In the genomic region with DNA sequence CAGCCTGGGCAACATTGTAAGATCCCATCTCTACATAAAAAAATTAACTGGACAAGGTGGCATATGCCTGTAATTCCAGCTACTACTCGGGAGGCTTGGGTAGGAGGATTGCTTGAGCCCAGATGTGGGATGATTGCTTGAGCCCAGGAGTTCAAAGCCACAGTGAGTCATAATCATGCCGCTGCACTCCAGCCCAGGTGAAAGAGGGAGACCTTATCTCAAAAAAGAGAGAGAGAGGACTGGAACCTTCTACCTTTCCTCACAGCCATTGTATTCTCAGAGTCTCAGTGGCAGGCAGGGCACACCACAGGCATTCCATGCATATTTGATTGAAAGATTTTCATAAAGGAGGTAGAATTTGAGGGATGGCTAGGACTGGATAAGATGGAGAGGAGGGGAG, we compare ENCODE assay signal across 22 cellular contexts.
DNase-seq lines count a peak whose midpoint lies in the region; ATAC-seq and TF ChIP-seq lines count a peak whose summit lies in the region.
"Had no signal": no experiment of that assay in that cellular context is flagged by ENCODE, and none has a peak within 500 bp of the region (broad histone marks: within the 10 kb centered on the region; RNA-seq: fewer than 3 reads in every experiment).

No MANE protein-coding gene starts in this region.

- in situ Hi-C loops in Panc1 (cut with HindIII; ENCODE audit: low pct_unique_long_range_greater_than_20kb, low sequenced_read_pairs): no loop called here

- POLR2A ChIA-PET in HCT116 (lab: Charles Lee): no interaction called here
- POLR2A ChIA-PET in Panc1 (lab: Charles Lee): no interaction called here

- H3K9me3 ChIP-seq in HCT116 (ENCODE audit: control insufficient read depth in 1 of 2, insufficient read depth in 1 of 2, low read depth in 1 of 2, low read length in 2 of 2): no peaks in the 10 kb centered on the region
- H3K9me3 ChIP-seq in Panc1 (ENCODE audit: control insufficient read depth, insufficient read depth, low read depth, low read length): no peaks in the 10 kb centered on the region
- no peaks in the 10 kb centered on the region for H3K9me3 ChIP-seq in left lung
- no peaks in the 10 kb centered on the region for H3K9me3 ChIP-seq in upper lobe of right lung
- H3K9me3 ChIP-seq: BLaER1, Peyer's patch had no signal

- H3K9me2 ChIP-seq in HCT116 (ENCODE audit: insufficient read depth): no peaks in the 10 kb centered on the region

- RAD21 ChIA-PET in HCT116 (lab: Charles Lee; ENCODE audit: low non-redundant PET in 1 of 2, low total read pairs in 2 of 2, uncharacterized antibody in 2 of 2, unreplicated experiment in 2 of 2): no interaction called here

- H3K79me2 ChIP-seq in HCT116 (ENCODE audit: insufficient read depth, low read length): no peaks in the 10 kb centered on the region

- no peaks in the 10 kb centered on the region for H3K27me3 ChIP-seq in HCT116 (ENCODE audit: insufficient read depth, low read length)
- no peaks in the 10 kb centered on the region for H3K27me3 ChIP-seq in Panc1 (ENCODE audit: control insufficient read depth, insufficient read depth, low read length)
- no peaks in the 10 kb centered on the region for H3K27me3 ChIP-seq in left lung
- H3K27me3 ChIP-seq in upper lobe of right lung: no peaks in the 10 kb centered on the region
- H3K27me3 ChIP-seq: BLaER1, Peyer's patch had no signal

- no peak for DNase-seq in HCT116 (ENCODE audit: low read depth, low spot score)
- no peak for DNase-seq in Panc1 (ENCODE audit: low read depth, low spot score)
- no peak for DNase-seq in left lung
- no peak for DNase-seq in upper lobe of right lung
- DNase-seq in occipital lobe (lab: John Stamatoyannopoulos, UW): no peak
- no peak for DNase-seq in HCEC 1CT
- DNase-seq: CD4-positive, alpha-beta T cell; Kasumi-1; MV-4-11; NCI-H1105; NCI-H1436 treated with DMSO at 0.1 percent for 48 hours; NCI-H187 treated with DMSO at 0.1 percent for 48 hours; NCI-H2107; NCI-H446; NCI-H524 treated with DMSO at 0.1 percent for 48 hours; Peyer's patch; SIG-M5 had no signal

- no peak for TF ChIP-seq RAD21 in HCT116 (IDR thresholded peaks at IDR 0.05; ENCODE audit: low read depth)

- CTCF ChIA-PET in HCT116 (lab: Charles Lee) (no interaction called here), Panc1 (lab: Charles Lee) (no interaction called here)

- H3K4me1 ChIP-seq in HCT116 (ENCODE audit: control insufficient read depth in 1 of 2, insufficient read depth in 2 of 2, low read length in 2 of 2) (peaks cover 0 to 6% of the 10 kb centered on the region in 2 experiments; a peak in 3 of 4 replicates), Panc1 (ENCODE audit: control insufficient read depth, insufficient read depth, low read length) (no peaks in the 10 kb centered on the region), left lung (no peaks in the 10 kb centered on the region), upper lobe of right lung (no peaks in the 10 kb centered on the region)
- H3K4me1 ChIP-seq: BLaER1, Peyer's patch had no signal

- ATAC-seq in HCT116 (peak; percentile 40), Panc1 (peak; percentile 29; the same call in 1 of the 2 replicates), left lung (peak; percentile 50), upper lobe of right lung (peak; percentile 26), HG02885 (IDR thresholded peaks at IDR 0.05; ENCODE audit: poor library complexity, unreplicated experiment) (no peak)
- ATAC-seq: HepG2, K562 had no signal

- no peak overlapping the region for H3K4me3 ChIP-seq in HCT116 (replicated peaks in 1 of 2; ENCODE audit: low read depth in 1 of 2, low read length in 2 of 2)
- H3K4me3 ChIP-seq in Panc1 (ENCODE audit: low read depth in 2 of 2, low read length in 2 of 2): no peak overlapping the region
- H3K4me3 ChIP-seq in left lung: no peak overlapping the region
- H3K4me3 ChIP-seq in upper lobe of right lung: no peak overlapping the region
- H3K4me3 ChIP-seq: BLaER1, K562, Peyer's patch, SK-N-MC had no signal

- no peak overlapping the region for H3K27ac ChIP-seq in HCT116 (ENCODE audit: low read depth, low read length)
- H3K27ac ChIP-seq in Panc1 (ENCODE audit: low read length): no peak overlapping the region
- no peak overlapping the region for H3K27ac ChIP-seq in left lung
- H3K27ac ChIP-seq in upper lobe of right lung: no peak overlapping the region
- H3K27ac ChIP-seq: BLaER1, Peyer's patch, SK-N-MC had no signal

- intact Hi-C loops in HCT116 (cut with micrococcal nuclease): no loop called here
- intact Hi-C loops in Panc1 (cut with micrococcal nuclease; ENCODE audit: unreplicated experiment): no loop called here
- intact Hi-C loops in left lung (cut with DNase I): no loop called here
- intact Hi-C loops in upper lobe of right lung (cut with DNase I): no loop called here

- no peak for TF ChIP-seq POLR2A in HCT116 (IDR thresholded peaks at IDR 0.05; ENCODE audit: borderline replicate concordance, extremely low read depth, insufficient read depth, insufficient read length)

- H3K9ac ChIP-seq in HCT116 (ENCODE audit: low read length): no peak overlapping the region
- H3K9ac ChIP-seq: BLaER1 had no signal

- no peak for TF ChIP-seq CTCF in HCT116 (IDR thresholded peaks at IDR 0.05 in 2 of 3, conservative IDR thresholded peaks at IDR 0.05 in 1 of 3; ENCODE audit: borderline replicate concordance in 1 of 3, insufficient read depth in 1 of 3, low read depth in 2 of 3, low read length in 2 of 3)
- TF ChIP-seq CTCF in Panc1 (IDR thresholded peaks at IDR 0.05): no peak
- TF ChIP-seq CTCF in left lung (IDR thresholded peaks at IDR 0.05): no peak
- no peak for TF ChIP-seq CTCF in upper lobe of right lung (IDR thresholded peaks at IDR 0.05)

- BruUV-seq in HCT116 (replicated peaks; lab: Mats Ljungman, UMichigan): no TSS peak
- no TSS peak for BruUV-seq in Panc1 (replicated peaks; lab: Mats Ljungman, UMichigan)

- 0 out of 2 replicates have a peak overlapping the region, but pooled peaks have one; percentile 23 for H3K4me2 ChIP-seq in HCT116 (ENCODE audit: low read length)
- H3K4me2 ChIP-seq: BLaER1 had no signal

- peak overlapping the region; percentile 45 for H2AFZ ChIP-seq in HCT116 (ENCODE audit: low read depth, low read length, poor library complexity, severe bottlenecking)

- H3K36me3 ChIP-seq in HCT116 (ENCODE audit: control insufficient read depth in 1 of 2, insufficient read depth in 2 of 2, low read length in 2 of 2) (no peaks in the 10 kb centered on the region), Panc1 (ENCODE audit: control insufficient read depth, insufficient read depth, low read length) (no peaks in the 10 kb centered on the region), left lung (no peaks in the 10 kb centered on the region), upper lobe of right lung (no peaks in the 10 kb centered on the region)
- H3K36me3 ChIP-seq: BLaER1, Peyer's patch had no signal

- H4K20me1 ChIP-seq in HCT116 (ENCODE audit: insufficient read depth): no peaks in the 10 kb centered on the region
- H4K20me1 ChIP-seq: BLaER1 had no signal

TF ChIP-seq in HCT116, 20 proteins besides CTCF, POLR2A, EP300 and RAD21 (continues in another document):
- TF ChIP-seq SP1 (IDR thresholded peaks at IDR 0.05; ENCODE audit: low read depth) (no peak), JUND (IDR thresholded peaks at IDR 0.05) (no peak), EZH2 (IDR thresholded peaks at IDR 0.05) (no peak), SRF (IDR thresholded peaks at IDR 0.05; ENCODE audit: low read depth) (no peak), CEBPB (IDR thresholded peaks at IDR 0.05; ENCODE audit: low read depth) (no peak), SIN3A (IDR thresholded peaks at IDR 0.05; ENCODE audit: low read depth) (no peak), FOSL1 (IDR thresholded peaks at IDR 0.05; ENCODE audit: low read depth) (no peak), TCF7L2 (IDR thresholded peaks at IDR 0.05; ENCODE audit: borderline replicate concordance, extremely low read depth, insufficient read depth, insufficient read length) (no peak), POLR2AphosphoS5 (IDR thresholded peaks at IDR 0.05; ENCODE audit: low read depth, low read length) (no peak), MAX (IDR thresholded peaks at IDR 0.05) (no peak), ATF3 (IDR thresholded peaks at IDR 0.05) (no peak)
- TF ChIP-seq, protein P1, sequence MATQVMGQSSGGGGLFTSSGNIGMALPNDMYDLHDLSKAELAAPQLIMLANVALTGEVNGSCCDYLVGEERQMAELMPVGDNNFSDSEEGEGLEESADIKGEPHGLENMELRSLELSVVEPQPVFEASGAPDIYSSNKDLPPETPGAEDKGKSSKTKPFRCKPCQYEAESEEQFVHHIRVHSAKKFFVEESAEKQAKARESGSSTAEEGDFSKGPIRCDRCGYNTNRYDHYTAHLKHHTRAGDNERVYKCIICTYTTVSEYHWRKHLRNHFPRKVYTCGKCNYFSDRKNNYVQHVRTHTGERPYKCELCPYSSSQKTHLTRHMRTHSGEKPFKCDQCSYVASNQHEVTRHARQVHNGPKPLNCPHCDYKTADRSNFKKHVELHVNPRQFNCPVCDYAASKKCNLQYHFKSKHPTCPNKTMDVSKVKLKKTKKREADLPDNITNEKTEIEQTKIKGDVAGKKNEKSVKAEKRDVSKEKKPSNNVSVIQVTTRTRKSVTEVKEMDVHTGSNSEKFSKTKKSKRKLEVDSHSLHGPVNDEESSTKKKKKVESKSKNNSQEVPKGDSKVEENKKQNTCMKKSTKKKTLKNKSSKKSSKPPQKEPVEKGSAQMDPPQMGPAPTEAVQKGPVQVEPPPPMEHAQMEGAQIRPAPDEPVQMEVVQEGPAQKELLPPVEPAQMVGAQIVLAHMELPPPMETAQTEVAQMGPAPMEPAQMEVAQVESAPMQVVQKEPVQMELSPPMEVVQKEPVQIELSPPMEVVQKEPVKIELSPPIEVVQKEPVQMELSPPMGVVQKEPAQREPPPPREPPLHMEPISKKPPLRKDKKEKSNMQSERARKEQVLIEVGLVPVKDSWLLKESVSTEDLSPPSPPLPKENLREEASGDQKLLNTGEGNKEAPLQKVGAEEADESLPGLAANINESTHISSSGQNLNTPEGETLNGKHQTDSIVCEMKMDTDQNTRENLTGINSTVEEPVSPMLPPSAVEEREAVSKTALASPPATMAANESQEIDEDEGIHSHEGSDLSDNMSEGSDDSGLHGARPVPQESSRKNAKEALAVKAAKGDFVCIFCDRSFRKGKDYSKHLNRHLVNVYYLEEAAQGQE (IDR thresholded peaks at IDR 0.05; ENCODE audit: low read depth): no peak
